1 cellular context compared by ENCODE assay signal in the genomic region with DNA sequence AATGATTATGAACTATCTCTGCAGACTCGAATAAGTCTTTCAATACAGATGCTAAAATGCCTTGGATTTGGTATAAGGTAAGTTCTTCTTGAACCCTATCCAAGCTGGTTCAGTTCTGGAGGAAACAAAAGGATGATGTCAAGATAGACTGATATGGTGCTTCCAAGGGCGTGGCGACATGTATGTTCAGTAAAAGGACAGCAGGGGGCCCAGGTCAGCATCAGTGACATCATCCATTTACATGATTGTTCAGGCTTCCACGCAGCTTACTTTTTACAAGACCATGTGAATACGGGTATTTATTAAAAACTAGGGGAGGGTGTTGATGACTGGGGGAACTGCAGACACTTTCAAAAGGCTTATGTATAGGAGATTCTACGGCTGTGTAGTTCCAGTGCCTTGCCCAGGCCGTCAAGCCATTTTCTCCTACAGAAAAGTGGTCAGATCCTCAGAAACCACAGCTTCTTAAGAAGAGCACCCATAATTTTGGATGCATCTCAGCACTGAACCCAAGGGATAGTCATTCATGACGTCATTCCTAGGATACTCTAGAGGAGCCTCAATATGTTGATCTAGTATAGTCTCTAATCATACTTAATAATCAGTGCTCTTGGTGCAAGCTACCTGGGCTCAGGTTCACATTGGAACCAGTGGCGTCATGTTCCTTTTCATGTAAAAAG.
TF ChIP-seq lines count a peak whose summit lies in the region.

No MANE protein-coding gene starts in this region.

TF ChIP-seq in HEK293, 187 proteins besides CTCF, POLR2A, EP300 and RAD21 (continued from another document):
- TF ChIP-seq ZNF18 (tag by site-specific recombination; IDR thresholded peaks at IDR 0.05) (no peak), HOXD13 (CRISPR knock-in tag; IDR thresholded peaks at IDR 0.05; ENCODE audit: borderline replicate concordance) (no peak), ZNF366 (tag by site-specific recombination; conservative IDR thresholded peaks at IDR 0.05) (peak; percentile 47; the same call in 1 of the 2 replicates), KLF1 (tag by site-specific recombination; IDR thresholded peaks at IDR 0.05) (0 out of 2 replicates have a peak, but pooled peaks have one; percentile 10), REPIN1 (tag by site-specific recombination; IDR thresholded peaks at IDR 0.05; ENCODE audit: low read depth) (no peak), ZNF146 (tag by site-specific recombination; IDR thresholded peaks at IDR 0.05) (no peak), BCL11A (tag by site-specific recombination; IDR thresholded peaks at IDR 0.05; ENCODE audit: low read depth) (no peak)
